Comparison of ENCODE assay signal across 8 cellular contexts in the genomic region with DNA sequence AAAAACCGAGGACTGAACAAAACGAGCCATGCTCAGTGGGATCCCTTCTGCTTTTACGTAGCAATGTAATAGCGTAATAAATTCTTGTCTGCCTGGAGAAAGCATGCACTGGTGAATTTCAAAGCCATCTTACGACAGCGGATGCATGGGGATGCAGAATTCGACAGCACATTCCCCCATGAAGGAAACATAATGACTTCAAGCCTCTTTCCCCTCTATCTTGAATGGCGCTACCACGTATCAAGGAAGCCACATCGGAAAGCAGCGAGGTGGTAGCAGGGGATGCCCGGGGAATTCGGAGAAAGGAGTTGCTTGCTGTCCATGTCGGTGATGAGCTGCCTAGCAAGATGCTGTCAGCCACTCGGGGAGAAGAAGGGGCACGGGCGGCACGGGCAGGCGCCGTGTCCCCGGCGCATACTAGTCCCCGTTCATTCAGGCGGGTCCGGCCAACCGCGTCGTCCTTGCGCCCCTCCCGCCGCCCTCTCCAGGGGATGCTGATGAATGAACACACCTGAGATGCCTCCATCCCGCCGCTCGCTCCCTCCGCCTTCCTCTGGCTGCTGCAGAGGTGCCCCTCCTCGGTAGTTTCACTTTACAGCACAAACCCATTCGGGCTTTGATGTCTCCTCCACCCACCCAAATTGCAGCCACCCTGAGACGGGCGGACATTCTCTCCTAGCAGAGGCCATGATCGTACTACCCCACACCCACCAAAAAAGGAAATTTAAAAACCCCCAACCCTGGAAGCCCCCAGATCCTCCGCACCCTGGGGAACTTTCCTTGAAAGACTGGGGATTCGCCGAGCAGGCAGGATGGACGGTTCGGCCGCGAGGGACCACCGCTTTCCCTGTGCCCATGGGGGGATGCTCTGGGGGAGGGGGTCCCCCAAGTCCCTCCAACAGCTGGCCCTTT.
DNase-seq lines count a peak whose midpoint lies in the region; ATAC-seq, FAIRE-seq and TF ChIP-seq lines count a peak whose summit lies in the region.

No MANE protein-coding gene starts in this region.

- no peak for ATAC-seq in GM18520 (IDR thresholded peaks at IDR 0.05; ENCODE audit: unreplicated experiment)
- no peak for ATAC-seq in GM21619 (IDR thresholded peaks at IDR 0.05; ENCODE audit: unreplicated experiment)

- DNase-seq in DMS 273 treated with DMSO at 0.1 percent for 48 hours (lab: John Stamatoyannopoulos, UW) (peak; percentile 1), HTR-8/SVneo (ENCODE audit: insufficient read length, low spot score) (peak; percentile 21), cardiac fibroblast (ENCODE audit: low read depth in 2 of 2) (peak; percentile 32 to 53), kidney tubule cell (ENCODE audit: low spot score) (peak; percentile 43)
- peak; percentile 22 for DNase-seq in stimulated activated CD4-positive, alpha-beta T cell treated with anti-CD3 and anti-CD28 coated beads, Interleukin-1b, Interleukin-23, amount 100 ng/mL, for 48 hours

- TF ChIP-seq CTCF in WI38 (IDR thresholded peaks at IDR 0.05; ENCODE audit: low read depth, low read length) (no peak), cardiac fibroblast (IDR thresholded peaks at IDR 0.05; ENCODE audit: low read depth, low read length) (no peak)

- peak; percentile 72 for FAIRE-seq in HTR-8/SVneo (lab: Jason Lieb, UNC)

- peak overlapping the region; percentile 77 for H3K4me3 ChIP-seq in WI38 (ENCODE audit: low read depth, low read length)
- peak overlapping the region; percentile 76 to 88 for H3K4me3 ChIP-seq in cardiac fibroblast (replicated peaks in 1 of 2; ENCODE audit: low read depth in 2 of 2, low read length in 2 of 2)
